21 cellular contexts compared by ENCODE assay signal in genomic region chr15:81268881-81269601, GRCh38. TPM values are rescaled to one million over a fixed set of nuclear protein-coding genes. Genes with fewer than 3 reads are reported as not detected.
DNase-seq lines count a peak whose midpoint lies in the region; ATAC-seq and TF ChIP-seq lines count a peak whose summit lies in the region.
"Had no signal": no experiment of that assay in that cellular context is flagged by ENCODE, and none has a peak within 500 bp of the region (broad histone marks: within the 10 kb centered on the region; RNA-seq: fewer than 3 reads in every experiment).

No MANE protein-coding gene starts in this region.

- WGBS in testis, 2 donors = 91 to 92% methylated on average over 9 to 10 of the region's 10 CpGs

- H3K36me3 ChIP-seq in testis (ENCODE audit: low read depth, missing control alignments) = no peaks in the 10 kb centered on the region
- H3K36me3 ChIP-seq: adrenal gland had no signal

- intact Hi-C loops in dorsolateral prefrontal cortex (cut with DNase I) (loop anchor here (2.0 to 5.0 kb wide), 4 partner anchors 112 to 282 kb away; partner anchors contain the start of gene MESD (in 1 of the 2)), testis (cut with DNase I; ENCODE audit: low total_unique reads) (loop anchor here (5.0 to 10.0 kb wide), 2 partner anchors 114 to 162 kb away; no protein-coding TSS in a partner anchor)

- no peak for TF ChIP-seq POLR2A in testis (IDR thresholded peaks at IDR 0.05)

- peaks cover 11% of the 10 kb centered on the region for H3K4me1 ChIP-seq in testis

- peaks cover 11% of the 10 kb centered on the region for H3K27me3 Mint-ChIP-seq in activated naive CD4-positive, alpha-beta T cell treated with anti-CD3 and anti-CD28 coated beads, Interleukin-2, amount 10 ng/mL, durations not matched to agents 7 days and 5 days
- H3K27me3 Mint-ChIP-seq in activated naive CD8-positive, alpha-beta T cell treated with anti-CD3 and anti-CD28 coated beads, Interleukin-2, amount 50 U/mL, for 24 hours = peaks cover 2% of the 10 kb centered on the region

- H3K4me3 ChIP-seq in dorsolateral prefrontal cortex (no peak overlapping the region), testis (no peak overlapping the region)
- H3K4me3 ChIP-seq: adrenal gland, left ventricle myocardium inferior, tibial artery had no signal

- H3K36me3 Mint-ChIP-seq in activated naive CD4-positive, alpha-beta T cell treated with anti-CD3 and anti-CD28 coated beads, Interleukin-2, amount 10 ng/mL, durations not matched to agents 7 days and 5 days = no peaks in the 10 kb centered on the region
- no peaks in the 10 kb centered on the region for H3K36me3 Mint-ChIP-seq in activated naive CD4-positive, alpha-beta T cell treated with anti-CD3 and anti-CD28 coated beads, Interleukin-2, amount 50 U/mL, for 72 hours
- no peaks in the 10 kb centered on the region for H3K36me3 Mint-ChIP-seq in activated naive CD8-positive, alpha-beta T cell treated with anti-CD3 and anti-CD28 coated beads, Interleukin-2, amount 50 U/mL, for 24 hours (ENCODE audit: low read depth)

- no peaks in the 10 kb centered on the region for H3K27me3 ChIP-seq in dorsolateral prefrontal cortex
- H3K27me3 ChIP-seq in testis = no peaks in the 10 kb centered on the region
- H3K27me3 ChIP-seq: adrenal gland, tibial artery had no signal

- DNase-seq in activated naive CD4-positive, alpha-beta T cell treated with anti-CD3 and anti-CD28 coated beads, Interleukin-2, amount 10 ng/mL, durations not matched to agents 7 days and 5 days = peak; percentile 39
- no peak for DNase-seq in activated naive CD4-positive, alpha-beta T cell treated with anti-CD3 and anti-CD28 coated beads, Interleukin-2, amount 50 U/mL, for 72 hours (ENCODE audit: low spot score in 2 of 2)
- DNase-seq in NOMO-1 treated with dmso at 0.1 percent for 144 hours (lab: John Stamatoyannopoulos, UW; ENCODE audit: unreplicated experiment) (peak; percentile 15), dorsolateral prefrontal cortex (no peak), testis (no peak), NCI-H1105 (lab: John Stamatoyannopoulos, UW) (no peak)
- DNase-seq in activated naive CD8-positive, alpha-beta T cell treated with anti-CD3 and anti-CD28 coated beads, Interleukin-2, amount 50 U/mL, for 24 hours = no peak
- DNase-seq: ACHN; activated CD4-positive, alpha-beta T cell treated with anti-CD3 and anti-CD28 coated beads, Interleukin-2, amount 50 U/mL, for 48 hours; activated T-cell treated with anti-CD3 and anti-CD28 coated beads, Interleukin-2, amount 50 U/mL, for 72 hours; adrenal gland; COR-L47; left ventricle myocardium inferior; NCI-H1436 treated with DMSO at 0.1 percent for 48 hours; NCI-H2171 treated with DMSO at 0.1 percent for 48 hours; NCI-H82; retina; SW 1271; tibial artery had no signal

- H3K9me3 ChIP-seq in testis = no peaks in the 10 kb centered on the region
- H3K9me3 ChIP-seq: adrenal gland, left ventricle myocardium inferior, tibial artery had no signal

- no peak overlapping the region for H3K4me3 Mint-ChIP-seq in activated naive CD4-positive, alpha-beta T cell treated with anti-CD3 and anti-CD28 coated beads, Interleukin-2, amount 10 ng/mL, durations not matched to agents 7 days and 5 days
- H3K4me3 Mint-ChIP-seq in activated naive CD8-positive, alpha-beta T cell treated with anti-CD3 and anti-CD28 coated beads, Interleukin-2, amount 50 U/mL, for 24 hours = peak overlapping the region; percentile 15
- H3K4me3 Mint-ChIP-seq: activated T-cell treated with anti-CD3 and anti-CD28 coated beads, Interleukin-2, amount 50 U/mL, for 72 hours had no signal

- no peak for ATAC-seq in activated naive CD4-positive, alpha-beta T cell treated with anti-CD3 and anti-CD28 coated beads, Interleukin-2, amount 50 U/mL, for 72 hours
- no peak for ATAC-seq in activated naive CD8-positive, alpha-beta T cell treated with anti-CD3 and anti-CD28 coated beads, Interleukin-2, amount 50 U/mL, for 24 hours
- ATAC-seq in GM18511 (IDR thresholded peaks at IDR 0.05; ENCODE audit: unreplicated experiment) = no peak
- ATAC-seq: activated T-cell treated with anti-CD3 and anti-CD28 coated beads, Interleukin-2, amount 50 U/mL, for 72 hours had no signal

- H3K27ac ChIP-seq in dorsolateral prefrontal cortex (no peak overlapping the region), testis (no peak overlapping the region)
- H3K27ac ChIP-seq: adrenal gland, KMS-11, left ventricle myocardium inferior, tibial artery had no signal

- no peak for TF ChIP-seq CTCF in dorsolateral prefrontal cortex (IDR thresholded peaks at IDR 0.05 in 54 of 56, conservative IDR thresholded peaks at IDR 0.05 in 2 of 56; ENCODE audit: low read depth in 1 of 56, partially characterized antibody in 56 of 56)
- TF ChIP-seq CTCF in testis (IDR thresholded peaks at IDR 0.05) = no peak

- no peaks in the 10 kb centered on the region for H3K9me3 Mint-ChIP-seq in activated naive CD4-positive, alpha-beta T cell treated with anti-CD3 and anti-CD28 coated beads, Interleukin-2, amount 10 ng/mL, durations not matched to agents 7 days and 5 days
- no peaks in the 10 kb centered on the region for H3K9me3 Mint-ChIP-seq in activated naive CD4-positive, alpha-beta T cell treated with anti-CD3 and anti-CD28 coated beads, Interleukin-2, amount 50 U/mL, for 72 hours
- no peaks in the 10 kb centered on the region for H3K9me3 Mint-ChIP-seq in activated naive CD8-positive, alpha-beta T cell treated with anti-CD3 and anti-CD28 coated beads, Interleukin-2, amount 50 U/mL, for 24 hours
- H3K9me3 Mint-ChIP-seq: activated T-cell treated with anti-CD3 and anti-CD28 coated beads, Interleukin-2, amount 50 U/mL, for 72 hours had no signal

- CTCF ChIA-PET in activated naive CD4-positive, alpha-beta T cell treated with anti-CD3 and anti-CD28 coated beads, Interleukin-2, amount 10 ng/mL, durations not matched to agents 7 days and 5 days (lab: Charles Lee) = interaction anchor here (1.3 to 8.2 kb wide), 5 partner anchors 67 to 292 kb away, joined by 4 to 262 read pairs (median 92); no protein-coding TSS in a partner anchor

- H3K4me1 Mint-ChIP-seq in activated naive CD4-positive, alpha-beta T cell treated with anti-CD3 and anti-CD28 coated beads, Interleukin-2, amount 10 ng/mL, durations not matched to agents 7 days and 5 days = peaks cover 40% of the 10 kb centered on the region
- peaks cover 51% of the 10 kb centered on the region for H3K4me1 Mint-ChIP-seq in activated naive CD8-positive, alpha-beta T cell treated with anti-CD3 and anti-CD28 coated beads, Interleukin-2, amount 50 U/mL, for 24 hours

- H3K27ac Mint-ChIP-seq in activated naive CD4-positive, alpha-beta T cell treated with anti-CD3 and anti-CD28 coated beads, Interleukin-2, amount 10 ng/mL, durations not matched to agents 7 days and 5 days = no peak overlapping the region
- H3K27ac Mint-ChIP-seq in activated naive CD4-positive, alpha-beta T cell treated with anti-CD3 and anti-CD28 coated beads, Interleukin-2, amount 50 U/mL, for 72 hours = no peak overlapping the region
- peak overlapping the region; percentile 77 for H3K27ac Mint-ChIP-seq in activated naive CD8-positive, alpha-beta T cell treated with anti-CD3 and anti-CD28 coated beads, Interleukin-2, amount 50 U/mL, for 24 hours
- H3K27ac Mint-ChIP-seq: activated T-cell treated with anti-CD3 and anti-CD28 coated beads, Interleukin-2, amount 50 U/mL, for 72 hours had no signal

RNA-seq across cellular contexts. Expression of gene STARD5, which starts 54.9 kb away (rescaled TPM):
- 1 to 10 TPM; 8.0 to 8.8 TPM for total RNA-seq in activated naive CD4-positive, alpha-beta T cell treated with anti-CD3 and anti-CD28 coated beads, Interleukin-2, amount 50 U/mL, for 72 hours
- total RNA-seq in dorsolateral prefrontal cortex (10 to 100 TPM in 53 of 120 experiments, 1 to 10 TPM in 67; 4.8 to 16.1 (median 9.5) TPM), testis (10 to 100 TPM; 15.7 to 16.2 TPM)
- 8.7 TPM for polyA plus RNA-seq in testis (ENCODE audit: insufficient read depth, low read depth, low replicate concordance)

Comparison
In these comparisons a context has a peak if more than half of its experiments do, and no peak if none do; other contexts are left out.
1. DNase-seq: peak in activated naive CD4-positive, alpha-beta T cell treated with anti-CD3 and anti-CD28 coated beads, Interleukin-2, amount 10 ng/mL, durations not matched to agents 7 days and 5 days (single experiment) and NOMO-1 treated with dmso at 0.1 percent for 144 hours (single experiment); none in activated naive CD4-positive, alpha-beta T cell treated with anti-CD3 and anti-CD28 coated beads, Interleukin-2, amount 50 U/mL, for 72 hours (0 of 2), activated naive CD8-positive, alpha-beta T cell treated with anti-CD3 and anti-CD28 coated beads, Interleukin-2, amount 50 U/mL, for 24 hours (single experiment), dorsolateral prefrontal cortex (0 of 10), testis (single experiment) and NCI-H1105 (single experiment).